19 cellular contexts compared by ENCODE assay signal in the genomic region with DNA sequence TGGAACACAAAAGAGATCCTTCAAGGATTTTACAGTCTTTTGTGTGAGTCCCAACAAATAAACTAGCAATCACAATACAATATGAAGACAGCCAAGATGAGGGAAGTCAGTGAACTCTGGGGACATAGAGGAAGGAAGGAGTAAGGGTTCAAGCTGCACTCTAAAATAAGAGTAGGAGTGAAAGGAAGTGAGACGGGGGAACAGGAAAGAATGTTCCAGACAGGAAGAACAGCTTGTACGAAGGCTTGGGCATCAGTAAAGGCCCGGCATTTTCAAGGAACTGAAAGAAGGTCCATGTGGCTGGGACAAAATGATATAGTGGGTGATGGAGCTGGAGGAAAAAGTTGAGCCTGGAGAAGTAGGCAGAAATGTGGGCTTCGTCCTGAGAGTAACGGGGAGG. TPM values are rescaled to one million over a fixed set of nuclear protein-coding genes. Genes with fewer than 3 reads are reported as not detected.
DNase-seq lines count a peak whose midpoint lies in the region; ATAC-seq and TF ChIP-seq lines count a peak whose summit lies in the region.
"Had no signal": no experiment of that assay in that cellular context is flagged by ENCODE, and none has a peak within 500 bp of the region (broad histone marks: within the 10 kb centered on the region; RNA-seq: fewer than 3 reads in every experiment).

No MANE protein-coding gene starts in this region.

- no peak overlapping the region for H2AFZ ChIP-seq in SK-N-SH (ENCODE audit: low read depth)

- H3K27ac Mint-ChIP-seq in type B pancreatic cell, result peak overlapping the region; percentile 4
- H3K27ac Mint-ChIP-seq: activated CD4-positive, alpha-beta T cell treated with anti-CD3 and anti-CD28 coated beads, Interleukin-2, amount 10 ng/mL, durations not matched to agents 24 days and 14 days; natural killer cell treated with Interleukin-12 subunit alpha and Interleukin-12 subunit beta and Interleukin-15 and Interleukin-18, amount 100 ng/mL, for 72 hours had no signal

- no peaks in the 10 kb centered on the region for H3F3A ChIP-seq in SK-N-SH (replicated peaks; ENCODE audit: insufficient read depth)

- TF ChIP-seq EP300 in gastroesophageal sphincter (IDR thresholded peaks at IDR 0.05), result no peak
- TF ChIP-seq EP300 in SK-N-SH (IDR thresholded peaks at IDR 0.05; ENCODE audit: borderline replicate concordance in 1 of 2, low read depth in 1 of 2, low read length in 1 of 2), result no peak

- H3K79me2 ChIP-seq in SK-N-SH (ENCODE audit: insufficient read depth), result no peaks in the 10 kb centered on the region

- peaks cover 18% of the 10 kb centered on the region for H3K27me3 Mint-ChIP-seq in type B pancreatic cell

- TF ChIP-seq POLR2A in gastroesophageal sphincter (IDR thresholded peaks at IDR 0.05) (no peak), thyroid gland (IDR thresholded peaks at IDR 0.05) (no peak)

- H3K36me3 ChIP-seq in gastroesophageal sphincter, result no peaks in the 10 kb centered on the region
- H3K36me3 ChIP-seq in lower lobe of right lung, result no peaks in the 10 kb centered on the region
- no peaks in the 10 kb centered on the region for H3K36me3 ChIP-seq in SK-N-SH (replicated peaks in 1 of 2; ENCODE audit: control insufficient read depth in 1 of 2, insufficient read depth in 2 of 2, low read length in 1 of 2)
- H3K36me3 ChIP-seq in thyroid gland, result no peaks in the 10 kb centered on the region
- H3K36me3 ChIP-seq: adrenal gland, spleen, suprapubic skin had no signal

- H3K4me3 ChIP-seq in gastroesophageal sphincter (no peak overlapping the region), lower lobe of right lung (no peak overlapping the region), SK-N-SH (ENCODE audit: low read depth in 2 of 2, low read length in 1 of 2) (no peak overlapping the region), thyroid gland (replicated peaks in 1 of 3) (no peak overlapping the region)
- H3K4me3 ChIP-seq: adrenal gland, spleen, suprapubic skin had no signal

- H3K9ac ChIP-seq in SK-N-SH, result no peak overlapping the region

- CTCF ChIA-PET in SK-N-SH (lab: Yijun Ruan, JAX), result interaction anchor here (0.9 to 17.3 kb wide), 2 partner anchors 32 to 107 kb away, joined by 3 to 544 read pairs; no protein-coding TSS in a partner anchor

- H3K9me2 ChIP-seq in SK-N-SH, result no peaks in the 10 kb centered on the region

- TF ChIP-seq RAD21 in SK-N-SH (IDR thresholded peaks at IDR 0.05; ENCODE audit: low read length), result no peak

- DNase-seq in MV-4-11 (lab: John Stamatoyannopoulos, UW) (peak; percentile 52), lower lobe of right lung (no peak), type B pancreatic cell (ENCODE audit: extremely low spot score, unreplicated experiment) (no peak), SK-N-SH (no peak), thyroid gland (no peak), kidney glomerular epithelial cell (lab: John Stamatoyannopoulos, UW) (no peak)
- DNase-seq: activated CD4-positive, alpha-beta T cell treated with anti-CD3 and anti-CD28 coated beads, Interleukin-2, amount 10 ng/mL, durations not matched to agents 24 days and 14 days; activated effector memory CD4-positive, alpha-beta T cell treated with Interleukin-2 at 50 U/mL for 16 hours; COR-L47; NCI-H1105 treated with DMSO at 0.1 percent for 48 hours; NCI-H2171 treated with DMSO at 0.1 percent for 48 hours; NCI-H526 treated with DMSO at 0.1 percent for 48 hours; spleen; stimulated activated CD4-positive, alpha-beta T cell treated with anti-CD3 and anti-CD28 coated beads, Interleukin-4, amount 100 ng/mL, for 4 hours had no signal

- peaks cover 6% of the 10 kb centered on the region for H3K4me1 Mint-ChIP-seq in type B pancreatic cell (ENCODE audit: unreplicated experiment)

- H3K27ac ChIP-seq in gastroesophageal sphincter (peak overlapping the region in 1 of 4 donors; percentile 54), lower lobe of right lung (peak overlapping the region; percentile 53), SK-N-SH (ENCODE audit: low read depth in 2 of 2, low read length in 1 of 2) (no peak overlapping the region), thyroid gland (peak overlapping the region in 1 of 3 donors; percentile 63)
- H3K27ac ChIP-seq: spleen, suprapubic skin had no signal

- POLR2A ChIA-PET in SK-N-SH (lab: Yijun Ruan, JAX), result no interaction called here

- intact Hi-C loops in lower lobe of right lung (cut with DNase I) (no loop called here), thyroid gland (cut with DNase I) (no loop called here)

- no peak for TF ChIP-seq CTCF in gastroesophageal sphincter (IDR thresholded peaks at IDR 0.05)
- no peak for TF ChIP-seq CTCF in lower lobe of right lung (IDR thresholded peaks at IDR 0.05)
- no peak for TF ChIP-seq CTCF in type B pancreatic cell (conservative IDR thresholded peaks at IDR 0.05)
- no peak for TF ChIP-seq CTCF in SK-N-SH (IDR thresholded peaks at IDR 0.05)
- TF ChIP-seq CTCF in thyroid gland (IDR thresholded peaks at IDR 0.05), result no peak

- H3K27me3 ChIP-seq in gastroesophageal sphincter (no peaks in the 10 kb centered on the region), lower lobe of right lung (ENCODE audit: low read depth) (no peaks in the 10 kb centered on the region), SK-N-SH (ENCODE audit: insufficient read depth) (no peaks in the 10 kb centered on the region), thyroid gland (no peaks in the 10 kb centered on the region)
- H3K27me3 ChIP-seq: adrenal gland, spleen, suprapubic skin had no signal

- ATAC-seq in gastroesophageal sphincter, result peak; percentile 21
- ATAC-seq in lower lobe of right lung, result peak in 1 of 2 donors; percentile 44
- ATAC-seq: natural killer cell treated with Interleukin-12 subunit alpha and Interleukin-12 subunit beta and Interleukin-15 and Interleukin-18, amount 100 ng/mL, for 72 hours had no signal

- peaks cover 0 to 9% (median 2%) of the 10 kb centered on the region in 3 donors for H3K4me1 ChIP-seq in gastroesophageal sphincter
- peaks cover 26% of the 10 kb centered on the region for H3K4me1 ChIP-seq in lower lobe of right lung
- H3K4me1 ChIP-seq in SK-N-SH (ENCODE audit: control insufficient read depth in 1 of 2, insufficient read depth in 2 of 2, low read depth in 1 of 2, low read length in 1 of 2), result peaks cover 0 to 22% of the 10 kb centered on the region in 2 experiments; a peak in 1 of 4 replicates
- H3K4me1 ChIP-seq in thyroid gland, result no peaks in the 10 kb centered on the region
- H3K4me1 ChIP-seq: adrenal gland had no signal

- no peaks in the 10 kb centered on the region for H3K9me3 Mint-ChIP-seq in type B pancreatic cell
- H3K9me3 Mint-ChIP-seq: activated CD4-positive, alpha-beta T cell treated with anti-CD3 and anti-CD28 coated beads, Interleukin-2, amount 10 ng/mL, durations not matched to agents 24 days and 14 days; natural killer cell treated with Interleukin-12 subunit alpha and Interleukin-12 subunit beta and Interleukin-15 and Interleukin-18, amount 100 ng/mL, for 72 hours had no signal

- H3K36me3 Mint-ChIP-seq in type B pancreatic cell, result no peaks in the 10 kb centered on the region
- H3K36me3 Mint-ChIP-seq: natural killer cell treated with Interleukin-12 subunit alpha and Interleukin-12 subunit beta and Interleukin-15 and Interleukin-18, amount 100 ng/mL, for 72 hours had no signal

- 56 to 94% methylated on average over 2 to 5 of the region's 5 CpGs for WGBS in gastroesophageal sphincter (ENCODE audit: low coverage in 1 of 2), 2 donors
- WGBS in SK-N-SH (ENCODE audit: low lambda C conversion rate), result 87% methylated on average over 5 of the region's 5 CpGs
- 74 to 80% methylated on average over 5 of the region's 5 CpGs for WGBS in thyroid gland, 2 donors

- H3K4me2 ChIP-seq in SK-N-SH, result no peak overlapping the region

- no peak overlapping the region for H3K4me3 Mint-ChIP-seq in type B pancreatic cell
- H3K4me3 Mint-ChIP-seq: activated CD4-positive, alpha-beta T cell treated with anti-CD3 and anti-CD28 coated beads, Interleukin-2, amount 10 ng/mL, durations not matched to agents 24 days and 14 days; natural killer cell treated with Interleukin-12 subunit alpha and Interleukin-12 subunit beta and Interleukin-15 and Interleukin-18, amount 100 ng/mL, for 72 hours had no signal

- no peaks in the 10 kb centered on the region for H4K20me1 ChIP-seq in SK-N-SH (ENCODE audit: insufficient read depth)

- no peaks in the 10 kb centered on the region for H3K9me3 ChIP-seq in gastroesophageal sphincter
- no peaks in the 10 kb centered on the region for H3K9me3 ChIP-seq in lower lobe of right lung
- H3K9me3 ChIP-seq in SK-N-SH, result no peaks in the 10 kb centered on the region
- no peaks in the 10 kb centered on the region for H3K9me3 ChIP-seq in thyroid gland
- H3K9me3 ChIP-seq: adrenal gland, spleen, suprapubic skin had no signal

RNA-seq across cellular contexts. Expression of a gene that starts 4.5 kb away (rescaled TPM):
- total RNA-seq in gastroesophageal sphincter (not detected), lower lobe of right lung (2.8 TPM), type B pancreatic cell (ENCODE audit: low replicate concordance) (not detected in 2 replicates), thyroid gland (not detected)
- polyA plus RNA-seq in SK-N-SH (2012; rRNA removed), result not detected in 2 replicates
- polyA plus RNA-seq in SK-N-SH (2012; cell fraction: cytosol; rRNA removed), result not detected in 2 replicates
- polyA plus RNA-seq in SK-N-SH (2012; cell fraction: nucleus; rRNA removed), result not detected in 2 replicates
- total RNA-seq: activated CD4-positive, alpha-beta T cell treated with anti-CD3 and anti-CD28 coated beads, Interleukin-2, amount 10 ng/mL, durations not matched to agents 24 days and 14 days; adrenal gland; pulmonary artery endothelial cell had no signal
- polyA plus RNA-seq: adrenal gland had no signal

RNA-seq across cellular contexts. Expression of a gene that starts 36.8 kb away (rescaled TPM):
- total RNA-seq in gastroesophageal sphincter, result 10 to 100 TPM; 18.6 to 45.8 (median 30.5) TPM
- 33.6 TPM for total RNA-seq in lower lobe of right lung
- total RNA-seq in type B pancreatic cell (ENCODE audit: low replicate concordance), result 1.4 and 17.8 TPM in 2 replicates
- 5.8 and 6.8 TPM in 2 replicates for polyA plus RNA-seq in SK-N-SH (2012; rRNA removed)
- polyA plus RNA-seq in SK-N-SH (2012; cell fraction: cytosol; rRNA removed), result 3.1 and 4.9 TPM in 2 replicates
- 4.8 and 5.8 TPM in 2 replicates for polyA plus RNA-seq in SK-N-SH (2012; cell fraction: nucleus; rRNA removed)
- total RNA-seq in thyroid gland, result 10 to 100 TPM in 3 of 4 donors, 1 to 10 TPM in 1; 3.3 to 12.6 (median 10.9) TPM
- total RNA-seq: activated CD4-positive, alpha-beta T cell treated with anti-CD3 and anti-CD28 coated beads, Interleukin-2, amount 10 ng/mL, durations not matched to agents 24 days and 14 days; natural killer cell treated with Interleukin-12 subunit alpha and Interleukin-12 subunit beta and Interleukin-15 and Interleukin-18, amount 100 ng/mL, for 72 hours had no signal

RNA-seq across cellular contexts. Expression of a gene that starts 38.1 kb away (rescaled TPM):
- total RNA-seq in gastroesophageal sphincter (10 to 100 TPM; 19.1 to 32.4 (median 25.8) TPM), lower lobe of right lung (37.0 TPM), type B pancreatic cell (ENCODE audit: low replicate concordance) (68.2 and 73.7 TPM in 2 replicates), thyroid gland (10 to 100 TPM; 29.2 to 41.2 (median 35.5) TPM)
- polyA plus RNA-seq in SK-N-SH (2012; rRNA removed), result 43.6 and 63.3 TPM in 2 replicates
- polyA plus RNA-seq in SK-N-SH (2012; cell fraction: cytosol; rRNA removed), result 45.7 and 48.3 TPM in 2 replicates
- polyA plus RNA-seq in SK-N-SH (2012; cell fraction: nucleus; rRNA removed), result 49.1 and 64.3 TPM in 2 replicates

RNA-seq across cellular contexts. Expression of a gene that starts 38.2 kb away (rescaled TPM):
- 100 to 1,000 TPM in 1 of 4 donors, 10 to 100 TPM in 3; 45.0 to 122 (median 84.9) TPM for total RNA-seq in gastroesophageal sphincter
- 37.2 TPM for total RNA-seq in lower lobe of right lung
- total RNA-seq in type B pancreatic cell (ENCODE audit: low replicate concordance), result 73.1 and 96.0 TPM in 2 replicates
- 81.2 and 104 TPM in 2 replicates for polyA plus RNA-seq in SK-N-SH (2012; rRNA removed)
- polyA plus RNA-seq in SK-N-SH (2012; cell fraction: cytosol; rRNA removed), result 67.5 and 76.5 TPM in 2 replicates
- 127 and 149 TPM in 2 replicates for polyA plus RNA-seq in SK-N-SH (2012; cell fraction: nucleus; rRNA removed)
- total RNA-seq in thyroid gland, result 100 to 1,000 TPM in 1 of 4 donors, 10 to 100 TPM in 3; 41.8 to 112 (median 76.1) TPM

RNA-seq across cellular contexts. Expression of a gene that starts 50.5 kb away (rescaled TPM):
- total RNA-seq in gastroesophageal sphincter, result not detected
- total RNA-seq in lower lobe of right lung, result 2.0 TPM
- 0.17 TPM in 1 of 2 replicates, not detected in the other for total RNA-seq in type B pancreatic cell (ENCODE audit: low replicate concordance)
- polyA plus RNA-seq in SK-N-SH (2012; rRNA removed), result not detected in 2 replicates
- not detected in 2 replicates for polyA plus RNA-seq in SK-N-SH (2012; cell fraction: cytosol; rRNA removed)
- polyA plus RNA-seq in SK-N-SH (2012; cell fraction: nucleus; rRNA removed), result not detected in 2 replicates
- total RNA-seq in thyroid gland, result not detected
- total RNA-seq: pulmonary artery endothelial cell had no signal
